8 cellular contexts compared by ENCODE assay signal in genomic region chr5:140564196-140565023, GRCh38. TPM values are rescaled to one million over a fixed set of nuclear protein-coding genes. Genes with fewer than 3 reads are reported as not detected.
DNase-seq lines count a peak whose midpoint lies in the region; ATAC-seq and TF ChIP-seq lines count a peak whose summit lies in the region.

Gene APBB3 (minus strand): TSS chr5:140564598. CDS start chr5:140564245, 353 bp downstream.
A gene with protein sequence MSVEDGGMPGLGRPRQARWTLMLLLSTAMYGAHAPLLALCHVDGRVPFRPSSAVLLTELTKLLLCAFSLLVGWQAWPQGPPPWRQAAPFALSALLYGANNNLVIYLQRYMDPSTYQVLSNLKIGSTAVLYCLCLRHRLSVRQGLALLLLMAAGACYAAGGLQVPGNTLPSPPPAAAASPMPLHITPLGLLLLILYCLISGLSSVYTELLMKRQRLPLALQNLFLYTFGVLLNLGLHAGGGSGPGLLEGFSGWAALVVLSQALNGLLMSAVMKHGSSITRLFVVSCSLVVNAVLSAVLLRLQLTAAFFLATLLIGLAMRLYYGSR (plus strand): TSS chr5:140564828. CDS start chr5:140567170, 2,342 bp downstream.

- peak; percentile 86 for ATAC-seq in effector memory CD8-positive, alpha-beta T cell (replicated peaks)
- peak; percentile 87 for ATAC-seq in memory B cell (ENCODE audit: low read depth)

- H3K27me3 Mint-ChIP-seq in effector memory CD8-positive, alpha-beta T cell, result no peaks in the 10 kb centered on the region
- no peaks in the 10 kb centered on the region for H3K27me3 Mint-ChIP-seq in memory B cell

- TF ChIP-seq CTCF in GM20000 (IDR thresholded peaks at IDR 0.05; ENCODE audit: extremely low read depth, missing control alignments), result no peak

- peak; percentile 93 for DNase-seq in CMK (ENCODE audit: low read depth)
- peak; percentile 95 for DNase-seq in GM20000 (ENCODE audit: low spot score)
- DNase-seq in HT1080 (ENCODE audit: low read depth), result peak; percentile 98
- peak; percentile 98 for DNase-seq in NOMO-1 treated with dmso at 0.1 percent for 144 hours (lab: John Stamatoyannopoulos, UW; ENCODE audit: unreplicated experiment)
- peak; percentile 75 to 90 (median 86) for DNase-seq in activated CD8-positive, alpha-beta memory T cell treated with anti-CD3 and anti-CD28 coated beads for 48 hours (ENCODE audit: low read depth in 2 of 3, low spot score in 2 of 3)
- peak; percentile 96 to 98 (median 97) for DNase-seq in effector memory CD8-positive, alpha-beta T cell
- peak; percentile 86 to 96 for DNase-seq in memory B cell (ENCODE audit: low spot score in 2 of 2)
- peak; percentile 88 for DNase-seq in stimulated activated CD8-positive, alpha-beta memory T cell treated with anti-CD3 and anti-CD28 coated beads, Interleukin-12 subunit alpha, Interleukin-12 subunit beta, amount 100 ng/mL, for 24 hours (ENCODE audit: extremely low read depth)

- no peaks in the 10 kb centered on the region for H3K9me3 Mint-ChIP-seq in effector memory CD8-positive, alpha-beta T cell
- no peaks in the 10 kb centered on the region for H3K9me3 Mint-ChIP-seq in memory B cell

- peak within 1 kb of the TSS; percentile 86 to 91 for H3K4me3 Mint-ChIP-seq in effector memory CD8-positive, alpha-beta T cell
- peak within 1 kb of the TSS; percentile 91 for H3K4me3 Mint-ChIP-seq in memory B cell

- peak within 1 kb of the TSS; percentile 95 to 97 for H3K27ac Mint-ChIP-seq in effector memory CD8-positive, alpha-beta T cell
- H3K27ac Mint-ChIP-seq in memory B cell, result peak within 1 kb of the TSS; percentile 97

- peaks cover 22% of the 10 kb centered on the region for H3K36me3 Mint-ChIP-seq in effector memory CD8-positive, alpha-beta T cell (ENCODE audit: insufficient read depth)
- peaks cover 19% of the 10 kb centered on the region for H3K36me3 Mint-ChIP-seq in memory B cell

- peaks cover 40 to 42% of the 10 kb centered on the region in 2 donors for H3K4me1 Mint-ChIP-seq in effector memory CD8-positive, alpha-beta T cell (ENCODE audit: low read depth in 2 of 2)
- peaks cover 29% of the 10 kb centered on the region for H3K4me1 Mint-ChIP-seq in memory B cell

RNA-seq across cellular contexts. Expression of gene APBB3, which starts in this region (rescaled TPM):
- total RNA-seq in HT1080 (2014; rRNA removed; shearing (Covaris generic)), result 5.0 and 5.3 TPM in 2 replicates
- 5.4 and 9.3 TPM in 2 replicates for polyA plus RNA-seq in HT1080 (2015; cell fraction: cytosol; rRNA removed)
- 121 and 141 TPM in 2 replicates for polyA plus RNA-seq in HT1080 (2015; cell fraction: nucleus; rRNA removed)

RNA-seq across cellular contexts. Expression of the second gene that starts in this region (rescaled TPM):
- 24.9 and 36.9 TPM in 2 replicates for total RNA-seq in HT1080 (2014; rRNA removed; shearing (Covaris generic))
- polyA plus RNA-seq in HT1080 (2015; cell fraction: cytosol; rRNA removed), result 59.2 and 64.8 TPM in 2 replicates
- polyA plus RNA-seq in HT1080 (2015; cell fraction: nucleus; rRNA removed), result 46.1 and 48.1 TPM in 2 replicates

Comparison
In these comparisons a context has a peak if more than half of its experiments do, and no peak if none do; other contexts are left out.
1. Peak in every context shown above with its lines: DNase-seq and ATAC-seq.